In genomic region chr1:52551476-52552235, GRCh38 we compare ENCODE assay signal across 8 cellular contexts. TPM values are rescaled to one million over a fixed set of nuclear protein-coding genes. Genes with fewer than 3 reads are reported as not detected.
A peak's percentile ranks its signal among the peaks of the same experiment; 100 is the strongest.
DNase-seq lines count a peak whose midpoint lies in the region; ATAC-seq and TF ChIP-seq lines count a peak whose summit lies in the region.

No MANE protein-coding gene starts in this region.

- TF ChIP-seq CTCF in Loucy (conservative IDR thresholded peaks at IDR 0.05; ENCODE audit: low read length) = no peak
- TF ChIP-seq CTCF in epithelial cell of proximal tubule (conservative IDR thresholded peaks at IDR 0.05; ENCODE audit: low read depth, low read length) = no peak
- TF ChIP-seq CTCF in neural progenitor cell (IDR thresholded peaks at IDR 0.05) = no peak

- no peaks in the 10 kb centered on the region for H3K36me3 ChIP-seq in Loucy (ENCODE audit: insufficient read depth, low read length)
- H3K36me3 ChIP-seq in neural progenitor cell = no peaks in the 10 kb centered on the region

- no peak overlapping the region for H3K4me3 Mint-ChIP-seq in activated CD4-positive, alpha-beta T cell treated with anti-CD3 and anti-CD28 coated beads, Interleukin-2, amount 10 ng/mL, durations not matched to agents 24 days and 14 days
- no peak overlapping the region for H3K4me3 Mint-ChIP-seq in neural progenitor cell

- H3K4me1 ChIP-seq in Loucy (ENCODE audit: insufficient read depth, low read length, poor library complexity, severe bottlenecking) (peaks cover 56% of the 10 kb centered on the region), neural progenitor cell (peaks cover 28% of the 10 kb centered on the region)

- H3K4me2 ChIP-seq in Loucy (ENCODE audit: low read depth, low read length, poor library complexity, severe bottlenecking) (peak overlapping the region; percentile 96), neural progenitor cell (peak overlapping the region; percentile 89)

- H3K4me1 Mint-ChIP-seq in activated CD4-positive, alpha-beta T cell treated with anti-CD3 and anti-CD28 coated beads, Interleukin-2, amount 10 ng/mL, durations not matched to agents 24 days and 14 days = peaks cover 28% of the 10 kb centered on the region
- H3K4me1 Mint-ChIP-seq in neural progenitor cell = peaks cover 21% of the 10 kb centered on the region

- ATAC-seq in GM19328 (IDR thresholded peaks at IDR 0.05; ENCODE audit: unreplicated experiment) = no peak
- no peak for ATAC-seq in HG03045 (IDR thresholded peaks at IDR 0.05; ENCODE audit: unreplicated experiment)

- H3K27ac ChIP-seq in neural progenitor cell = no peak overlapping the region

- no peaks in the 10 kb centered on the region for H3K27me3 ChIP-seq in Loucy (ENCODE audit: insufficient read depth, low read length, poor library complexity, severe bottlenecking)
- H3K27me3 ChIP-seq in neural progenitor cell = no peaks in the 10 kb centered on the region

- H3K9me2 ChIP-seq in Loucy (replicated peaks; ENCODE audit: low read depth, low read length) = no peaks in the 10 kb centered on the region

- H3K27me3 Mint-ChIP-seq in activated CD4-positive, alpha-beta T cell treated with anti-CD3 and anti-CD28 coated beads, Interleukin-2, amount 10 ng/mL, durations not matched to agents 24 days and 14 days = peaks cover 1% of the 10 kb centered on the region
- H3K27me3 Mint-ChIP-seq in neural progenitor cell (ENCODE audit: insufficient read depth, low read depth) = peaks cover 2% of the 10 kb centered on the region

- no peaks in the 10 kb centered on the region for H3K9me3 ChIP-seq in Loucy (ENCODE audit: insufficient read depth, low read depth, low read length)
- H3K9me3 ChIP-seq in neural progenitor cell (ENCODE audit: low read depth) = no peaks in the 10 kb centered on the region

- peaks cover 81% of the 10 kb centered on the region for H3K79me2 ChIP-seq in Loucy (ENCODE audit: insufficient read depth, low read length)
- H3K79me2 ChIP-seq in neural progenitor cell (ENCODE audit: low read depth) = peaks cover 65% of the 10 kb centered on the region

- intact Hi-C loops in activated CD4-positive, alpha-beta T cell treated with anti-CD3 and anti-CD28 coated beads, Interleukin-2, amount 10 ng/mL, durations not matched to agents 24 days and 14 days (cut with micrococcal nuclease) = loop anchor here (1.0 to 10.0 kb wide), 4 partner anchors 28 to 147 kb away; partner anchors contain the start of genes ORC1 and PRPF38A

- no peaks in the 10 kb centered on the region for H3K9me3 Mint-ChIP-seq in activated CD4-positive, alpha-beta T cell treated with anti-CD3 and anti-CD28 coated beads, Interleukin-2, amount 10 ng/mL, durations not matched to agents 24 days and 14 days
- H3K9me3 Mint-ChIP-seq in neural progenitor cell = peaks cover 10% of the 10 kb centered on the region

- H3K27ac Mint-ChIP-seq in activated CD4-positive, alpha-beta T cell treated with anti-CD3 and anti-CD28 coated beads, Interleukin-2, amount 10 ng/mL, durations not matched to agents 24 days and 14 days = no peak overlapping the region
- no peak overlapping the region for H3K27ac Mint-ChIP-seq in neural progenitor cell

- peaks cover 12% of the 10 kb centered on the region for H3K36me3 Mint-ChIP-seq in activated CD4-positive, alpha-beta T cell treated with anti-CD3 and anti-CD28 coated beads, Interleukin-2, amount 10 ng/mL, durations not matched to agents 24 days and 14 days (ENCODE audit: low read depth)
- peaks cover 12% of the 10 kb centered on the region for H3K36me3 Mint-ChIP-seq in neural progenitor cell

- H2AFZ ChIP-seq in Loucy (ENCODE audit: low read length) = no peak overlapping the region
- no peak overlapping the region for H2AFZ ChIP-seq in neural progenitor cell (replicated peaks)

- peak overlapping the region; percentile 95 for H3K9ac ChIP-seq in Loucy (ENCODE audit: low read depth, low read length, poor library complexity, severe bottlenecking)
- H3K9ac ChIP-seq in neural progenitor cell = peak overlapping the region; percentile 62

- in situ Hi-C loops in Caki2 (cut with HindIII; ENCODE audit: low pct_unique_long_range_greater_than_20kb, low sequenced_read_pairs) = no loop called here

- H3K4me3 ChIP-seq in Loucy (ENCODE audit: low read length, poor library complexity, severe bottlenecking) = peak overlapping the region; percentile 84
- peak overlapping the region; percentile 92 for H3K4me3 ChIP-seq in epithelial cell of proximal tubule (ENCODE audit: low read depth, low read length)
- peak overlapping the region; percentile 67 for H3K4me3 ChIP-seq in neural progenitor cell

- DNase-seq in Caki2 (ENCODE audit: low read depth) (peak; percentile 21), epithelial cell of proximal tubule (ENCODE audit: low read depth) (peak; percentile 25), neural progenitor cell (ENCODE audit: low spot score) (peak; percentile 48), iPS-NIHi7 (ENCODE audit: extremely low spot score) (no peak)
- DNase-seq in activated CD4-positive, alpha-beta T cell treated with anti-CD3 and anti-CD28 coated beads, Interleukin-2, amount 10 ng/mL, durations not matched to agents 24 days and 14 days = peak; percentile 80

- H3F3A ChIP-seq in Loucy (ENCODE audit: low read depth) (0 out of 2 replicates have a peak, but pooled peaks cover 4% of the 10 kb centered on the region), neural progenitor cell (ENCODE audit: low read depth) (peaks cover 31% of the 10 kb centered on the region)

- peaks cover 58% of the 10 kb centered on the region for H4K20me1 ChIP-seq in Loucy (ENCODE audit: insufficient read depth, low read length, poor library complexity, severe bottlenecking)
- H4K20me1 ChIP-seq in neural progenitor cell (ENCODE audit: low read depth) = peaks cover 60% of the 10 kb centered on the region

RNA-seq across cellular contexts. Expression of gene TUT4, which starts 1.2 kb away (rescaled TPM):
- total RNA-seq in Caki2 (2014; rRNA removed; shearing (Covaris generic); ENCODE audit: low replicate concordance) = 2.4 and 9.4 TPM in 2 replicates
- 57.6 and 61.2 TPM in 2 replicates for total RNA-seq in activated CD4-positive, alpha-beta T cell treated with anti-CD3 and anti-CD28 coated beads, Interleukin-2, amount 10 ng/mL, durations not matched to agents 24 days and 14 days
- 17.5 and 18.7 TPM in 2 replicates for total RNA-seq in epithelial cell of proximal tubule
- 87.2 and 139 TPM in 2 replicates for total RNA-seq in neural progenitor cell (ENCODE audit: low replicate concordance)

RNA-seq across cellular contexts. Expression of gene GPX7, which starts 50.5 kb away (rescaled TPM):
- total RNA-seq in Caki2 (2014; rRNA removed; shearing (Covaris generic); ENCODE audit: low replicate concordance) = not detected in 2 replicates
- total RNA-seq in activated CD4-positive, alpha-beta T cell treated with anti-CD3 and anti-CD28 coated beads, Interleukin-2, amount 10 ng/mL, durations not matched to agents 24 days and 14 days = 28.0 and 29.4 TPM in 2 replicates
- 35.1 and 39.8 TPM in 2 replicates for total RNA-seq in epithelial cell of proximal tubule
- total RNA-seq in neural progenitor cell (ENCODE audit: low replicate concordance) = 21.9 and 31.6 TPM in 2 replicates

Comparison
In these comparisons a context has a peak if more than half of its experiments do, and no peak if none do; other contexts are left out.
1. RNA of gene GPX7, which starts 50.5 kb away (total RNA-seq): 35.1 to 39.8 TPM in epithelial cell of proximal tubule, 28.0 to 29.4 TPM in activated CD4-positive, alpha-beta T cell treated with anti-CD3 and anti-CD28 coated beads, Interleukin-2, amount 10 ng/mL, durations not matched to agents 24 days and 14 days and 21.9 to 31.6 TPM in neural progenitor cell; not detected in Caki2; every median in the first group is over 10 times any median in the second.
2. Peak in every context shown above with its lines, with median percentiles within 50 percentile points of each other: H3K4me3 ChIP-seq.